In genomic region chr5:72222521-72222920, GRCh38 we compare ENCODE assay signal across 8 cellular contexts.
"Had no signal": no experiment of that assay in that cellular context is flagged by ENCODE, and none has a peak within 500 bp of the region (broad histone marks: within the 10 kb centered on the region; RNA-seq: fewer than 3 reads in every experiment).

No MANE protein-coding gene starts in this region.

- H3K4me3 ChIP-seq: GM23248, HAP-1 had no signal

- DNase-seq: GM23248, GOT3, H7, HFFc6 had no signal

- H3K9me3 ChIP-seq: HAP-1 had no signal

- ATAC-seq: HCT116, HepG2 had no signal

- H3K27ac ChIP-seq: GM23248, HL-60 had no signal

- H3K4me1 ChIP-seq: HAP-1 had no signal
